1 cellular context compared by ENCODE assay signal in the genomic region with DNA sequence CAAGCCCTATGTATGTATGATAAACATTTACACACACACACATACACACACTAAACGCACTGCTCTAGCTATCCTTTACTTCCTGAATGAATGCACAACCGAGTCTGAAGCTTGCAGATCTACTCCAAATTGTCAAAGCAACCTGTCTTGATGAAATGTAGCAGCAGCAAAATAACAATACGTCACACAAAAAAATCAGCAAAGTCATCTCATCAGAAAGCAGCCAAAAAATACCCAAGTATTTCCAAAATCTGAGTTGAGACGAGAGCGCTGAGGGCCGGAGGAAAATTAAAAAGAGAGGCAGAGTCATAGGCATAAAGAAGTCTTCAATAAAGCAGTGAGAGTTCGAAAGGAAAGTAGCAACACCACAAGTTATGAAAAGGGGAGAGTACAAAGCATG.
TF ChIP-seq lines count a peak whose summit lies in the region.

No MANE protein-coding gene starts in this region.

TF ChIP-seq in GM12891, 5 proteins besides CTCF, POLR2A, EP300 and RAD21 (continued from another document):
- TF ChIP-seq TAF1 (IDR thresholded peaks at IDR 0.05; ENCODE audit: low read depth, low read length) (no peak), PAX5 (IDR thresholded peaks at IDR 0.05; ENCODE audit: insufficient read depth, low read length, severe bottlenecking) (no peak)
